ENCODE assay signal across 17 cellular contexts in genomic region chr10:7773845-7774801, GRCh38. TPM values are rescaled to one million over a fixed set of nuclear protein-coding genes. Genes with fewer than 3 reads are reported as not detected.
DNase-seq lines count a peak whose midpoint lies in the region; ATAC-seq and TF ChIP-seq lines count a peak whose summit lies in the region.
"Had no signal": no experiment of that assay in that cellular context is flagged by ENCODE, and none has a peak within 500 bp of the region (broad histone marks: within the 10 kb centered on the region; RNA-seq: fewer than 3 reads in every experiment).

No MANE protein-coding gene starts in this region.

- H3K27ac ChIP-seq in BLaER1 treated with 17β-estradiol and CSF1 and Interleukin-3, amounts not matched to agents 10 nM and 100 nM, result peak overlapping the region in 9 of 11 experiments; percentile 31 to 86 (median 76); a peak in 17 of 22 replicates
- H3K27ac ChIP-seq in VCaP (peak overlapping the region; percentile 83), right lobe of liver (peak overlapping the region in 1 of 3 donors; percentile 9)
- H3K27ac ChIP-seq: sigmoid colon had no signal

- peak overlapping the region; percentile 8 to 85 (median 69); a peak in 20 of 22 replicates for H3K4me2 ChIP-seq in BLaER1 treated with 17β-estradiol and CSF1 and Interleukin-3, amounts not matched to agents 10 nM and 100 nM

- H3K36me3 ChIP-seq in BLaER1 treated with 17β-estradiol and CSF1 and Interleukin-3, amounts not matched to agents 10 nM and 100 nM, result peaks cover 66 to 96% (median 89%) of the 10 kb centered on the region in 11 experiments
- peaks cover 0 to 32% (median 8%) of the 10 kb centered on the region in 4 donors for H3K36me3 ChIP-seq in right lobe of liver

- no peak for TF ChIP-seq POLR2A in right lobe of liver (IDR thresholded peaks at IDR 0.05)

- no peaks in the 10 kb centered on the region for H3K9me3 Mint-ChIP-seq in immature natural killer cell
- H3K9me3 Mint-ChIP-seq: activated naive CD4-positive, alpha-beta T cell treated with anti-CD3 and anti-CD28 coated beads, Interleukin-2, amount 50 U/mL, for 24 hours; effector memory CD8-positive, alpha-beta T cell had no signal

- H3K9ac ChIP-seq in BLaER1 treated with 17β-estradiol and CSF1 and Interleukin-3, amounts not matched to agents 10 nM and 100 nM, result peak overlapping the region in 10 of 11 experiments; percentile 34 to 81 (median 62); a peak in 18 of 22 replicates

- WGBS in right lobe of liver (ENCODE audit: insufficient coverage, low coverage, low lambda C conversion rate, missing lambda C conversion rate), result 30% methylated on average over 10 of the region's 10 CpGs

- no peaks in the 10 kb centered on the region for H3K27me3 Mint-ChIP-seq in immature natural killer cell (ENCODE audit: low read depth in 3 of 3)
- H3K27me3 Mint-ChIP-seq: activated naive CD4-positive, alpha-beta T cell treated with anti-CD3 and anti-CD28 coated beads, Interleukin-2, amount 50 U/mL, for 24 hours; effector memory CD8-positive, alpha-beta T cell had no signal

- peaks cover 22 to 46% (median 35%) of the 10 kb centered on the region in 3 donors for H3K36me3 Mint-ChIP-seq in immature natural killer cell

- no peaks in the 10 kb centered on the region for H3K4me1 Mint-ChIP-seq in immature natural killer cell
- H3K4me1 Mint-ChIP-seq: activated naive CD4-positive, alpha-beta T cell treated with anti-CD3 and anti-CD28 coated beads, Interleukin-2, amount 50 U/mL, for 24 hours had no signal

- intact Hi-C loops in right lobe of liver (cut with DNase I), result no loop called here

- no peak for TF ChIP-seq CTCF in VCaP (conservative IDR thresholded peaks at IDR 0.05)
- TF ChIP-seq CTCF in right lobe of liver (IDR thresholded peaks at IDR 0.05), result no peak

- H3K27me3 ChIP-seq in BLaER1 treated with 17β-estradiol and CSF1 and Interleukin-3, amounts not matched to agents 10 nM and 100 nM, result no peaks in the 10 kb centered on the region
- H3K27me3 ChIP-seq in right lobe of liver, result no peaks in the 10 kb centered on the region
- H3K27me3 ChIP-seq: sigmoid colon had no signal

- ATAC-seq in right lobe of liver, result peak; percentile 95 to 98 (median 96)
- ATAC-seq in HG02970 (IDR thresholded peaks at IDR 0.05; ENCODE audit: low FRiP score, unreplicated experiment), result no peak
- ATAC-seq: effector memory CD8-positive, alpha-beta T cell had no signal

- peak overlapping the region in 1 of 6 donors; percentile 15 for H3K27ac Mint-ChIP-seq in immature natural killer cell
- H3K27ac Mint-ChIP-seq: activated naive CD4-positive, alpha-beta T cell treated with anti-CD3 and anti-CD28 coated beads, Interleukin-2, amount 50 U/mL, for 24 hours had no signal

- no peaks in the 10 kb centered on the region; a peak in 1 of 22 replicates for H3K9me3 ChIP-seq in BLaER1 treated with 17β-estradiol and CSF1 and Interleukin-3, amounts not matched to agents 10 nM and 100 nM (replicated peaks in 1 of 11)
- no peaks in the 10 kb centered on the region for H3K9me3 ChIP-seq in right lobe of liver
- H3K9me3 ChIP-seq: sigmoid colon had no signal

- DNase-seq in NAMALWA (ENCODE audit: low spot score) (peak; percentile 60), right lobe of liver (peak; percentile 80 to 91 (median 84)), immature natural killer cell (no peak), T-helper 9 cell (no peak), H4 (ENCODE audit: low spot score) (no peak)
- DNase-seq: activated CD8-positive, alpha-beta memory T cell treated with anti-CD3 and anti-CD28 coated beads, Interleukin-2, amount 50 U/mL, for 48 hours; effector memory CD8-positive, alpha-beta T cell; H7; mesenchymal stem cell; NCI-H524; sigmoid colon; stimulated activated CD4-positive, alpha-beta T cell treated with anti-CD3 and anti-CD28 coated beads, Interleukin-2, amount 100 ng/mL, for 48 hours; trophoblast cell had no signal

- H3K4me3 ChIP-seq in BLaER1 treated with 17β-estradiol and CSF1 and Interleukin-3, amounts not matched to agents 10 nM and 100 nM, result peak overlapping the region in 3 of 10 experiments; percentile 4 to 37 (median 15); a peak in 3 of 20 replicates
- H3K4me3 ChIP-seq in right lobe of liver, result no peak overlapping the region
- H3K4me3 ChIP-seq: sigmoid colon had no signal

- H3K4me3 Mint-ChIP-seq in immature natural killer cell, result no peak overlapping the region
- H3K4me3 Mint-ChIP-seq: activated naive CD4-positive, alpha-beta T cell treated with anti-CD3 and anti-CD28 coated beads, Interleukin-2, amount 50 U/mL, for 24 hours; effector memory CD8-positive, alpha-beta T cell had no signal

- peaks cover 34 to 60% (median 49%) of the 10 kb centered on the region in 10 experiments for H3K4me1 ChIP-seq in BLaER1 treated with 17β-estradiol and CSF1 and Interleukin-3, amounts not matched to agents 10 nM and 100 nM
- peaks cover 0 to 12% (median 3%) of the 10 kb centered on the region in 4 donors for H3K4me1 ChIP-seq in right lobe of liver
- H3K4me1 ChIP-seq: sigmoid colon had no signal

- H4K20me1 ChIP-seq in BLaER1 treated with 17β-estradiol and CSF1 and Interleukin-3, amounts not matched to agents 10 nM and 100 nM, result peaks cover 0 to 40% (median 0%) of the 10 kb centered on the region in 11 experiments; a peak in 4 of 22 replicates

RNA-seq across cellular contexts. Expression of gene KIN, which starts 13.7 kb away (rescaled TPM):
- 1 to 10 TPM; 2.3 to 4.3 (median 3.4) TPM for total RNA-seq in right lobe of liver
- 10 to 100 TPM in 1 of 3 donors, 1 to 10 TPM in 2; 7.2 to 10.4 (median 8.9) TPM for polyA plus RNA-seq in immature natural killer cell
- total RNA-seq in H4 (2014; rRNA removed; shearing (Covaris generic)), result 5.9 and 6.1 TPM in 2 replicates

RNA-seq across cellular contexts. Expression of gene ATP5F1C, which starts 13.9 kb away (rescaled TPM):
- total RNA-seq in right lobe of liver, result 100 to 1,000 TPM; 177 to 376 (median 210) TPM
- 100 to 1,000 TPM; 377 to 560 (median 441) TPM for polyA plus RNA-seq in immature natural killer cell
- total RNA-seq in H4 (2014; rRNA removed; shearing (Covaris generic)), result 437 and 468 TPM in 2 replicates

RNA-seq across cellular contexts. Expression of gene TAF3, which starts 44.2 kb away (rescaled TPM):
- 1 to 10 TPM; 1.9 to 3.5 (median 3.0) TPM for total RNA-seq in right lobe of liver
- 10 to 100 TPM in 1 of 3 donors, 1 to 10 TPM in 2; 3.5 to 13.2 (median 5.5) TPM for polyA plus RNA-seq in immature natural killer cell
- total RNA-seq in H4 (2014; rRNA removed; shearing (Covaris generic)), result 0.72 and 2.0 TPM in 2 replicates

Comparison
In these comparisons a context has a peak if more than half of its experiments do, and no peak if none do; other contexts are left out.
1. DNase-seq: peak in NAMALWA (single experiment) and right lobe of liver (3 of 3); none in immature natural killer cell (0 of 3), T-helper 9 cell (single experiment) and H4 (single experiment).